Comparison of ENCODE assay signal across 8 cellular contexts in genomic region chr12:10243803-10244520, GRCh38.
DNase-seq lines count a peak whose midpoint lies in the region; ATAC-seq lines count a peak whose summit lies in the region.

No MANE protein-coding gene starts in this region.

- ATAC-seq in HG02973 (IDR thresholded peaks at IDR 0.05; ENCODE audit: unreplicated experiment) = peak; percentile 77
- peak; percentile 80 for ATAC-seq in stimulated activated naive CD8-positive, alpha-beta T cell treated with anti-CD3 and anti-CD28 coated beads, Interleukin-15, amount 100 ng/mL, for 72 hours

- H3K36me3 Mint-ChIP-seq in activated T-cell treated with anti-CD3 and anti-CD28 coated beads, Interleukin-2, amount 50 U/mL, for 24 hours (ENCODE audit: low read depth) = no peaks in the 10 kb centered on the region

- H3K4me3 Mint-ChIP-seq in activated T-cell treated with anti-CD3 and anti-CD28 coated beads, Interleukin-2, amount 50 U/mL, for 24 hours = peak overlapping the region; percentile 52
- peak overlapping the region; percentile 66 to 82 for H3K4me3 Mint-ChIP-seq in stimulated activated naive CD8-positive, alpha-beta T cell treated with anti-CD3 and anti-CD28 coated beads, Interleukin-15, amount 100 ng/mL, for 72 hours

- peaks cover 6% of the 10 kb centered on the region for H3K27me3 Mint-ChIP-seq in activated T-cell treated with anti-CD3 and anti-CD28 coated beads, Interleukin-2, amount 50 U/mL, for 24 hours
- H3K27me3 Mint-ChIP-seq in stimulated activated naive CD8-positive, alpha-beta T cell treated with anti-CD3 and anti-CD28 coated beads, Interleukin-15, amount 100 ng/mL, for 72 hours = no peaks in the 10 kb centered on the region

- no peak for DNase-seq in activated T-cell treated with anti-CD3 and anti-CD28 coated beads, Interleukin-2, amount 50 U/mL, for 24 hours
- DNase-seq in activated T-cell treated with anti-CD3 and anti-CD28 coated beads for 4 hours = no peak
- DNase-seq in OCI-M1 (lab: John Stamatoyannopoulos, UW) = peak; percentile 93
- DNase-seq in stimulated activated naive CD8-positive, alpha-beta T cell treated with anti-CD3 and anti-CD28 coated beads, Interleukin-15, amount 100 ng/mL, for 72 hours = peak; percentile 28 to 47
- no peak for DNase-seq in stimulated activated CD4-positive, alpha-beta T cell treated with anti-CD3 and anti-CD28 coated beads, Interleukin-4, amount 100 ng/mL, for 24 hours
- DNase-seq in NCI-H524 (lab: John Stamatoyannopoulos, UW) = no peak
- no peak for DNase-seq in NCI-H2196 (lab: John Stamatoyannopoulos, UW; ENCODE audit: unreplicated experiment)

- H3K9me3 Mint-ChIP-seq in activated T-cell treated with anti-CD3 and anti-CD28 coated beads, Interleukin-2, amount 50 U/mL, for 24 hours = no peaks in the 10 kb centered on the region
- H3K9me3 Mint-ChIP-seq in stimulated activated naive CD8-positive, alpha-beta T cell treated with anti-CD3 and anti-CD28 coated beads, Interleukin-15, amount 100 ng/mL, for 72 hours = no peaks in the 10 kb centered on the region

- H3K27ac Mint-ChIP-seq in activated T-cell treated with anti-CD3 and anti-CD28 coated beads, Interleukin-2, amount 50 U/mL, for 24 hours = peak overlapping the region; percentile 44
- peak overlapping the region in 1 of 2 donors; percentile 57 for H3K27ac Mint-ChIP-seq in stimulated activated naive CD8-positive, alpha-beta T cell treated with anti-CD3 and anti-CD28 coated beads, Interleukin-15, amount 100 ng/mL, for 72 hours

- peaks cover 25% of the 10 kb centered on the region for H3K4me1 Mint-ChIP-seq in activated T-cell treated with anti-CD3 and anti-CD28 coated beads, Interleukin-2, amount 50 U/mL, for 24 hours (ENCODE audit: low read depth)
- H3K4me1 Mint-ChIP-seq in stimulated activated naive CD8-positive, alpha-beta T cell treated with anti-CD3 and anti-CD28 coated beads, Interleukin-15, amount 100 ng/mL, for 72 hours = peaks cover 42% of the 10 kb centered on the region

Comparison
In these comparisons a context has a peak if more than half of its experiments do, and no peak if none do; other contexts are left out.
1. DNase-seq: peak in OCI-M1 (single experiment) and stimulated activated naive CD8-positive, alpha-beta T cell treated with anti-CD3 and anti-CD28 coated beads, Interleukin-15, amount 100 ng/mL, for 72 hours (2 of 2); none in activated T-cell treated with anti-CD3 and anti-CD28 coated beads, Interleukin-2, amount 50 U/mL, for 24 hours (single experiment), activated T-cell treated with anti-CD3 and anti-CD28 coated beads for 4 hours (single experiment), stimulated activated CD4-positive, alpha-beta T cell treated with anti-CD3 and anti-CD28 coated beads, Interleukin-4, amount 100 ng/mL, for 24 hours (single experiment), NCI-H524 (0 of 2) and NCI-H2196 (single experiment).